Comparison of ENCODE assay signal across 18 cellular contexts in genomic region chr3:143066033-143066432, GRCh38.
"Had no signal": no experiment of that assay in that cellular context is flagged by ENCODE, and none has a peak within 500 bp of the region (broad histone marks: within the 10 kb centered on the region; RNA-seq: fewer than 3 reads in every experiment).

No MANE protein-coding gene starts in this region.

- H3K27me3 ChIP-seq: cardiac muscle cell, esophagus squamous epithelium, neural progenitor cell, right atrium auricular region, suprapubic skin had no signal

- H3K9me3 Mint-ChIP-seq: activated naive CD8-positive, alpha-beta T cell treated with anti-CD3 and anti-CD28 coated beads for 36 hours; dendritic cell treated with granulocyte-macrophage colony-stimulating factor and Interleukin-4, amounts not matched to agents 40 ng/mL and 50 ng/mL, for 4 days; neural progenitor cell; stimulated activated naive CD8-positive, alpha-beta T cell treated with anti-CD3 and anti-CD28 coated beads, Interleukin-15, amount 100 ng/mL, for 72 hours; T-cell had no signal

- ATAC-seq: left ventricle myocardium superior had no signal

- DNase-seq: activated CD4-positive, alpha-beta T cell treated with anti-CD3 and anti-CD28 coated beads, Interleukin-2, amount 50 U/mL, for 1 hour; activated CD8-positive, alpha-beta memory T cell treated with anti-CD3 and anti-CD28 coated beads, Interleukin-2, amount 50 U/mL, for 48 hours; activated naive CD4-positive, alpha-beta T cell; activated naive CD8-positive, alpha-beta T cell treated with anti-CD3 and anti-CD28 coated beads for 36 hours; amniotic stem cell; effector CD8-positive, alpha-beta T cell; esophagus squamous epithelium; left ventricle myocardium superior; stimulated activated naive CD8-positive, alpha-beta T cell treated with anti-CD3 and anti-CD28 coated beads, Interleukin-15, amount 100 ng/mL, for 72 hours; T-cell; trophoblast cell had no signal

- H3K27me3 Mint-ChIP-seq: activated naive CD8-positive, alpha-beta T cell treated with anti-CD3 and anti-CD28 coated beads for 36 hours; dendritic cell treated with granulocyte-macrophage colony-stimulating factor and Interleukin-4, amounts not matched to agents 40 ng/mL and 50 ng/mL, for 4 days; stimulated activated naive CD8-positive, alpha-beta T cell treated with anti-CD3 and anti-CD28 coated beads, Interleukin-15, amount 100 ng/mL, for 72 hours; T-cell had no signal

- H3K4me3 ChIP-seq: cardiac muscle cell, esophagus squamous epithelium, neural progenitor cell, prostate gland, right atrium auricular region, skin epidermis, suprapubic skin had no signal

- H3K36me3 ChIP-seq: cardiac muscle cell, esophagus squamous epithelium, prostate gland, suprapubic skin had no signal

- H3K4me1 ChIP-seq: esophagus squamous epithelium, neural progenitor cell, prostate gland, right atrium auricular region, suprapubic skin had no signal

- H3K27ac Mint-ChIP-seq: activated naive CD8-positive, alpha-beta T cell treated with anti-CD3 and anti-CD28 coated beads for 36 hours; dendritic cell treated with granulocyte-macrophage colony-stimulating factor and Interleukin-4, amounts not matched to agents 40 ng/mL and 50 ng/mL, for 4 days; neural progenitor cell had no signal

- H3K27ac ChIP-seq: cardiac muscle cell, esophagus squamous epithelium, neural progenitor cell, prostate gland, right atrium auricular region, skin epidermis, suprapubic skin had no signal

- H3K9me3 ChIP-seq: esophagus squamous epithelium, prostate gland, right atrium auricular region, suprapubic skin had no signal

- H3K4me3 Mint-ChIP-seq: activated naive CD8-positive, alpha-beta T cell treated with anti-CD3 and anti-CD28 coated beads for 36 hours; dendritic cell treated with granulocyte-macrophage colony-stimulating factor and Interleukin-4, amounts not matched to agents 40 ng/mL and 50 ng/mL, for 4 days; neural progenitor cell; stimulated activated naive CD8-positive, alpha-beta T cell treated with anti-CD3 and anti-CD28 coated beads, Interleukin-15, amount 100 ng/mL, for 72 hours; T-cell had no signal
